ENCODE assay signal across 11 cellular contexts in the genomic region with DNA sequence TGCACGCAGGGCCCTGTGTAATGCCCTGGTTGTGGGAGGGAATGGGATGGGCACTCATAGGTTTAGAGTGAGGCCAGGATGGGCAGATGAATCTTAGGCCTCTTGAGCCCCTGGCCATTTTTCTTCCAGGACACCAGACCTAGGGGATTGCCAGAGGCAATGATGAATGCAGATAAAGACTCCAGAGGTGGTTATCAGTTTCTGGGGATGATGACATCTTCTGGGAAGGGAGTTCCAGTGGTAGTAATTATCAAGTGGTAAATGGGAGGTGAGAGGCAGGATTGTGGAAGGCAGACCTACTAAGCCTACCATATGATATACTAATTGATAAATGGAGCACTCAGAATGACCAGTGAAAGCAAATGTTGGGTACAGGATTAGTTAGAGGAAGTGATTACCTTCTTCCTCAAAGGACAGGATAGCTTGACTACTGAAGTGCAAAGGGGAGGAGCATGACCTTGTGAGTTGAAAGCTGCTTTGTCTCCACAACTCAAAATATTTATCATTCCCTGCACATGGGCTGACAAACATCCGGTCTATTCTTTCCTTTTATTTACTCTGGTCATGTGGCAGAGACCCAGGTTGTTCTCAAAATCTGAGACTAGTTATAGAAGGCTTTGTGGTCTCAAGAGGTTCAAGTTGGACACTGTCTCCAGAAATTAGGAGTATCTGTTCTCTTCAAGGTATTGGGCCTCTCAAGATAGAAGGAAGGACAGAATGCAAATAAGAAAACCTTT. TPM values are rescaled to one million over a fixed set of nuclear protein-coding genes. Genes with fewer than 3 reads are reported as not detected.
DNase-seq lines count a peak whose midpoint lies in the region; ATAC-seq, FAIRE-seq and TF ChIP-seq lines count a peak whose summit lies in the region.
"Had no signal": no experiment of that assay in that cellular context is flagged by ENCODE, and none has a peak within 500 bp of the region (broad histone marks: within the 10 kb centered on the region; RNA-seq: fewer than 3 reads in every experiment).

No MANE protein-coding gene starts in this region.

- H3K9ac ChIP-seq in mesenchymal stem cell (ENCODE audit: low read length): no peak overlapping the region
- H3K9ac ChIP-seq: GM23248 had no signal

- H3K18ac ChIP-seq in mesenchymal stem cell (ENCODE audit: low read depth in 1 of 2, low read length in 2 of 2): peak overlapping the region in 1 of 2 experiments; percentile 70

- peak overlapping the region; percentile 85 for H4K8ac ChIP-seq in mesenchymal stem cell (ENCODE audit: low read length)

- H4K91ac ChIP-seq in mesenchymal stem cell (ENCODE audit: low read length): peak overlapping the region; percentile 86

- WGBS in mesenchymal stem cell: 94% methylated on average over 1 of the region's 2 CpGs

- no peak overlapping the region for H3K4me3 ChIP-seq in mesenchymal stem cell (ENCODE audit: insufficient read depth in 1 of 2, low read depth in 1 of 2, low read length in 2 of 2)
- H3K4me3 ChIP-seq: GM23248 had no signal

- H3K4ac ChIP-seq in mesenchymal stem cell (ENCODE audit: low read depth in 1 of 2, low read length in 2 of 2): no peak overlapping the region

- no peak overlapping the region for H2AK5ac ChIP-seq in mesenchymal stem cell (ENCODE audit: low read length, severe bottlenecking)

- ATAC-seq in HG03342 (IDR thresholded peaks at IDR 0.05; ENCODE audit: unreplicated experiment): peak; percentile 28
- ATAC-seq in T-cell (replicated peaks in 1 of 4): no peak
- no peak for ATAC-seq in GM21786 (IDR thresholded peaks at IDR 0.05; ENCODE audit: unreplicated experiment)
- no peak for ATAC-seq in GM21390 (IDR thresholded peaks at IDR 0.05; ENCODE audit: unreplicated experiment)
- no peak for ATAC-seq in HG02678 (IDR thresholded peaks at IDR 0.05; ENCODE audit: unreplicated experiment)
- ATAC-seq: foreskin keratinocyte had no signal

- no peak overlapping the region for H3K27ac ChIP-seq in mesenchymal stem cell (ENCODE audit: low read length, poor library complexity, severe bottlenecking)
- H3K27ac ChIP-seq: foreskin keratinocyte, GM23248 had no signal

- no peaks in the 10 kb centered on the region for H3K36me3 Mint-ChIP-seq in T-cell

- peaks cover 1% of the 10 kb centered on the region for H3K4me1 ChIP-seq in mesenchymal stem cell (ENCODE audit: control insufficient read depth, insufficient read depth, low read depth, low read length)

- no peak overlapping the region for H2AFZ ChIP-seq in mesenchymal stem cell (ENCODE audit: low read depth, low read length)
- H2AFZ ChIP-seq: GM23248 had no signal

- CTCF ChIA-PET in T-cell (lab: Charles Lee): no interaction called here

- no peaks in the 10 kb centered on the region for H3K79me1 ChIP-seq in mesenchymal stem cell (replicated peaks; ENCODE audit: low read length, poor library complexity, severe bottlenecking)

- H2BK12ac ChIP-seq in mesenchymal stem cell (ENCODE audit: low read length in 2 of 2): peak overlapping the region; percentile 29 to 77

- no peak for TF ChIP-seq POLR2A in GM12891 (IDR thresholded peaks at IDR 0.05; ENCODE audit: low read depth, low read length)

- H2BK15ac ChIP-seq in mesenchymal stem cell (ENCODE audit: low read depth, poor library complexity, severe bottlenecking): no peak overlapping the region

- H3K14ac ChIP-seq in mesenchymal stem cell (ENCODE audit: low read length in 2 of 2): no peak overlapping the region

- peak; percentile 87 for FAIRE-seq in GM12891 (lab: Jason Lieb, UNC)

- H3K4me1 Mint-ChIP-seq in T-cell: peaks cover 18 to 35% (median 30%) of the 10 kb centered on the region in 3 donors

- no peaks in the 10 kb centered on the region for H3K27me3 Mint-ChIP-seq in T-cell

- peak overlapping the region in 1 of 3 donors; percentile 34 for H3K4me3 Mint-ChIP-seq in T-cell

- H3K23ac ChIP-seq in mesenchymal stem cell (ENCODE audit: low read length in 2 of 2): no peak overlapping the region

- POLR2A ChIA-PET in T-cell (lab: Charles Lee): interaction anchor here in 1 of 2 donors (0.6 kb wide), 1 partner anchor 33 kb away, joined by 12 read pairs; no protein-coding TSS in a partner anchor

- no peaks in the 10 kb centered on the region for H3K9me3 ChIP-seq in mesenchymal stem cell (ENCODE audit: control insufficient read depth, low read length)

- no peaks in the 10 kb centered on the region for H3K9me3 Mint-ChIP-seq in T-cell

- DNase-seq in GM12891 (ENCODE audit: insufficient read length, low spot score) (no peak), T-cell (no peak), mesenchymal stem cell (peak; percentile 26)
- DNase-seq: activated CD4-positive, alpha-beta T cell treated with anti-CD3 and anti-CD28 coated beads, Interleukin-2, amount 50 U/mL, for 1 hour; foreskin keratinocyte; GM23248; substantia nigra had no signal

- peak overlapping the region; percentile 34 for H2BK120ac ChIP-seq in mesenchymal stem cell (ENCODE audit: low read depth, low read length)

- no peak overlapping the region for H2BK5ac ChIP-seq in mesenchymal stem cell (ENCODE audit: low read depth, low read length, poor library complexity, severe bottlenecking)

- H3K4me2 ChIP-seq in mesenchymal stem cell (ENCODE audit: low read length, poor library complexity, severe bottlenecking): no peak overlapping the region

- peak overlapping the region; percentile 70 to 84 for H3K27ac Mint-ChIP-seq in T-cell

- no peaks in the 10 kb centered on the region for H3K36me3 ChIP-seq in mesenchymal stem cell (ENCODE audit: control insufficient read depth in 1 of 2, insufficient read depth in 2 of 2, low read depth in 1 of 2, low read length in 2 of 2)

- no peaks in the 10 kb centered on the region for H3K27me3 ChIP-seq in mesenchymal stem cell (ENCODE audit: control insufficient read depth in 1 of 2, insufficient read depth in 1 of 2, low read length in 2 of 2)
- H3K27me3 ChIP-seq: foreskin keratinocyte had no signal

TF ChIP-seq in GM12891, 5 proteins besides CTCF, POLR2A, EP300 and RAD21:
- peak; percentile 88 for TF ChIP-seq SPI1 (IDR thresholded peaks at IDR 0.05; ENCODE audit: low read depth, low read length)
- no peak for TF ChIP-seq PAX5 (IDR thresholded peaks at IDR 0.05; ENCODE audit: insufficient read depth, low read length, severe bottlenecking)
TF ChIP-seq in GM12891: peak in this region for 1.

RNA-seq across cellular contexts. Expression of a gene that starts 10.2 kb away (rescaled TPM):
- polyA plus RNA-seq in GM12891 (2012; ENCODE audit: low read depth, missing spikeins): 25.6 TPM
- 10 to 100 TPM; 15.1 to 35.1 (median 19.8) TPM for total RNA-seq in T-cell
- polyA plus RNA-seq in mesenchymal stem cell (2013, experiment 1 of 2): 52.4 TPM
- polyA plus RNA-seq in mesenchymal stem cell (2013, experiment 2 of 2): 53.5 TPM

RNA-seq across cellular contexts. Expression of a gene that starts 37.3 kb away (rescaled TPM):
- 20.4 TPM for polyA plus RNA-seq in GM12891 (2012; ENCODE audit: low read depth, missing spikeins)
- 10 to 100 TPM in 4 of 5 donors, 1 to 10 TPM in 1; 8.6 to 20.2 (median 16.7) TPM for total RNA-seq in T-cell
- 25.7 TPM for polyA plus RNA-seq in mesenchymal stem cell (2013, experiment 1 of 2)
- polyA plus RNA-seq in mesenchymal stem cell (2013, experiment 2 of 2): 25.2 TPM
